1 cellular context compared by ENCODE assay signal in genomic region chr19:56840452-56841193, GRCh38.
TF ChIP-seq lines count a peak whose summit lies in the region.

TSS of gene PEG3 (minus strand) at chr19:56840726. CDS start at chr19:56824655, 16,071 bp downstream.
TSS of gene ZIM2 (minus strand) at chr19:56840726. CDS start at chr19:56824277, 16,449 bp downstream.

TF ChIP-seq in SK-N-SH, 30 proteins besides CTCF, POLR2A, EP300 and RAD21 (continued from another document):
- no peak for TF ChIP-seq GATA2 (CRISPR knock-in tag; IDR thresholded peaks at IDR 0.05)
- no peak for TF ChIP-seq USF2 (IDR thresholded peaks at IDR 0.05; ENCODE audit: borderline replicate concordance, low read depth, low read length)
- TF ChIP-seq JUND (IDR thresholded peaks at IDR 0.05), result no peak
